Comparison of ENCODE assay signal across 3 cellular contexts in the genomic region with DNA sequence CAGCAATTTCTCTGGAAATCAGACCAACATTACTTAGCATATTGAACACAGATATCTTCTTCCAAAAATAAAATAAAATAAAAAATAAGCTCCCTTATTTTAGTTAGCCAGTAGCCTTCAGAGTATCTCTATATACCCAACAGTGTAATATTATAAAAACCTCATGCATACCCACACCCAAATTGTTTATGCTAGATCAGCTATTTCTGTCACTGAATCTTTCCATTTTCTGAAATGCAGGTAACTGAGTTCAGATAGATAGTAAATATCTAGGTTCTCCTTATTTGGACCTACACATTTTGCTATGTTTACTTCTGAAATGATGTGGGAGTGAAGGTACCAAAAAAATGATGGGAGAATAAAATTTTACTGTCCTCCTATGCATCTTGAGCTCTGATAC.
TF ChIP-seq lines count a peak whose summit lies in the region.

No MANE protein-coding gene starts in this region.

TF ChIP-seq in A549, 52 proteins besides CTCF, POLR2A, EP300 and RAD21:
- TF ChIP-seq MAFK (IDR thresholded peaks at IDR 0.05; ENCODE audit: partially characterized antibody): peak; percentile 51
- TF ChIP-seq GATA3 (IDR thresholded peaks at IDR 0.05; ENCODE audit: borderline replicate concordance): no peak
TF ChIP-seq in A549: peak in this region for 1.

TF ChIP-seq in IMR-90, 13 proteins besides CTCF, POLR2A, EP300 and RAD21:
- TF ChIP-seq MAFK (IDR thresholded peaks at IDR 0.05; ENCODE audit: low read depth, low read length): peak; percentile 67
- TF ChIP-seq BHLHE40 (IDR thresholded peaks at IDR 0.05; ENCODE audit: low read depth, low read length): no peak

TF ChIP-seq in K562, 482 proteins besides CTCF, POLR2A, EP300 and RAD21:
- TF ChIP-seq ZNF316 (IDR thresholded peaks at IDR 0.05) (peak; percentile 85), C11orf30 (IDR thresholded peaks at IDR 0.05; ENCODE audit: low read depth) (peak; percentile 56; the same call in 1 of the 2 replicates), PYGO2 (tag; IDR thresholded peaks at IDR 0.05) (no peak), MAFF (IDR thresholded peaks at IDR 0.05; ENCODE audit: low read length) (peak; percentile 68; the same call in 1 of the 2 replicates)
- TF ChIP-seq, protein P1, sequence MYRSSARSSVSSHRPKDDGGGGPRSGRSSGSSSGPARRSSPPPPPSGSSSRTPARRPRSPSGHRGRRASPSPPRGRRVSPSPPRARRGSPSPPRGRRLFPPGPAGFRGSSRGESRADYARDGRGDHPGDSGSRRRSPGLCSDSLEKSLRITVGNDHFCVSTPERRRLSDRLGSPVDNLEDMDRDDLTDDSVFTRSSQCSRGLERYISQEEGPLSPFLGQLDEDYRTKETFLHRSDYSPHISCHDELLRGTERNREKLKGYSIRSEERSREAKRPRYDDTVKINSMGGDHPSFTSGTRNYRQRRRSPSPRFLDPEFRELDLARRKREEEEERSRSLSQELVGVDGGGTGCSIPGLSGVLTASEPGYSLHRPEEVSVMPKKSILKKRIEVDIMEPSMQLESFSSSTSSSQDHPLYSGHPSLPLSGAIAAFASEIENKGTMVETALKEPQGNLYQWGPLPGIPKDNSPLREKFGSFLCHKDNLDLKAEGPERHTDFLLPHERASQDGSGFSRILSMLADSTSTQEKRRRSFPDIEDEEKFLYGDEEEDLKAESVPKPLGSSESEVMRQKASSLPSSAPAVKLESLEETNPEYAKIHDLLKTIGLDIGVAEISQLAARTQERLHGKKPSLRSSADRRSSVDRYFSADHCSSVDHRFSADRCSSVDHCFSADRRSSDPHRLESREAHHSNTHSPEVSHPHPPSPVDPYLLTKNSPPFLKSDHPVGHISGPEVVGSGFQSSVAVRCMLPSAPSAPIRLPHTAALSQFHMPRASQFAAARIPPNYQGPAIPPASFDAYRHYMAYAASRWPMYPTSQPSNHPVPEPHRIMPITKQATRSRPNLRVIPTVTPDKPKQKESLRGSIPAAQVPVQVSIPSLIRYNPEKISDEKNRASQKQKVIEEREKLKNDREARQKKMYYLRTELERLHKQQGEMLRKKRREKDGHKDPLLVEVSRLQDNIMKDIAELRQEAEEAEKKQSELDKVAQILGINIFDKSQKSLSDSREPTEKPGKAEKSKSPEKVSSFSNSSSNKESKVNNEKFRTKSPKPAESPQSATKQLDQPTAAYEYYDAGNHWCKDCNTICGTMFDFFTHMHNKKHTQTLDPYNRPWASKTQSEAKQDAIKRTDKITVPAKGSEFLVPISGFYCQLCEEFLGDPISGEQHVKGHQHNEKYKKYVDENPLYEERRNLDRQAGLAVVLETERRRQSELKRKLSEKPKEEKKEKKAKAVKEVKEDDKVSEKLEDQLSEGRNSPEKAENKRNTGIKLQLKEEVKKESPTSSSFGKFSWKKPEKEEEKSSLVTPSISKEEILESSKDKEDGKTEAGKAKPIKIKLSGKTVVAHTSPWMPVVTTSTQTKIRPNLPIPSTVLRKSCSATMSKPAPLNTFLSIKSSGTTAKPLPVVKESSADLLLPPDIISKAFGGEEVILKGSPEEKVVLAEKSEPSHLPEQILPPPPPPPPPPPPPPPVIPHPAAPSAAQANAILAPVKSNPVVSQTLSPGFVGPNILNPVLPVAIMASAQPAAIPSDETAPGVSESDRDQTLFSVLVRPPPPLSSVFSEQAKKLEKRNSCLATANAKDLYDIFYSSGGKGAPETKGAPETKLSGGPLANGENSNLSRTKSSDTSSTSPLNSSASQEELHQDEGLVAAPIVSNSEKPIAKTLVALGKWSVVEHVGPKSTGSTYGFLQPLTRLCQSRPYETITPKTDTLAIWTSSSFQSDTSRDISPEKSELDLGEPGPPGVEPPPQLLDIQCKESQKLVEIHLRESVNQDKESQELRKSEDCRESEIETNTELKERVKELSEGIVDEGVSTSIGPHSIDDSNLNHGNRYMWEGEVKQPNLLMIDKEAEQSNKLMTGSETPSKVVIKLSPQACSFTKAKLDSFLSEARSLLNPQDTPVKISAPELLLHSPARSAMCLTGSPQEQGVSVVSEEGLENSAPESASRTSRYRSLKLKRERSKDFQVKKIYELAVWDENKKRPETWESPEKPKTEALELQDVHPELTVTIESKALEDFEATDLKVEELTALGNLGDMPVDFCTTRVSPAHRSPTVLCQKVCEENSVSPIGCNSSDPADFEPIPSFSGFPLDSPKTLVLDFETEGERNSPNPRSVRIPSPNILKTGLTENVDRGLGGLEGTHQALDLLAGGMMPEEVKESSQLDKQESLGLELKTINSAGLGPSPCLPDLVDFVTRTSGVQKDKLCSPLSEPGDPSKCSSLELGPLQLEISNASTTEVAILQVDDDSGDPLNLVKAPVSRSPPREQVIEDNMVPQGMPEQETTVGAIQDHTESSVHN (IDR thresholded peaks at IDR 0.05; ENCODE audit: borderline replicate concordance in 1 of 2, low read depth in 1 of 2): no peak
